Comparison of ENCODE assay signal across 8 cellular contexts in genomic region chr1:110495926-110496600, GRCh38. TPM values are rescaled to one million over a fixed set of nuclear protein-coding genes. Genes with fewer than 3 reads are reported as not detected.
DNase-seq lines count a peak whose midpoint lies in the region; ATAC-seq, FAIRE-seq and TF ChIP-seq lines count a peak whose summit lies in the region.

No MANE protein-coding gene starts in this region.

- no peak overlapping the region for H3K9ac ChIP-seq in H1 (replicated peaks in 1 of 4; ENCODE audit: extremely low read depth in 1 of 4, low read depth in 3 of 4, low read length in 3 of 4)

- 0 out of 2 replicates have a peak overlapping the region, but pooled peaks have one; percentile 27 for H2BK20ac ChIP-seq in H1 (ENCODE audit: low read length)

- no peak overlapping the region for H3K27ac ChIP-seq in H1 (ENCODE audit: low read depth, low read length)

- H2AK5ac ChIP-seq in H1 (ENCODE audit: low read depth, low read length): no peak overlapping the region

- H3K56ac ChIP-seq in H1 (replicated peaks; ENCODE audit: insufficient read length, low read depth, low read length): no peak overlapping the region

- H3K4me1 ChIP-seq in H1 (replicated peaks in 1 of 4; ENCODE audit: control insufficient read depth in 3 of 4, insufficient read depth in 4 of 4, low read length in 3 of 4): peaks cover 6 to 11% (median 8%) of the 10 kb centered on the region in 4 experiments; a peak in 6 of 7 replicates

- H4K8ac ChIP-seq in H1 (ENCODE audit: extremely low read depth, insufficient read depth, low read length): no peak overlapping the region

- no peak overlapping the region for H2AFZ ChIP-seq in H1 (ENCODE audit: low read length)

- 0 out of 2 replicates have a peak overlapping the region, but pooled peaks have one; percentile 77 for H2BK12ac ChIP-seq in H1 (ENCODE audit: low read depth, low read length)

- POLR2A ChIA-PET in activated CD8-positive, alpha-beta T cell treated with anti-CD3 and anti-CD28 coated beads, Interleukin-2, amount 10 ng/mL, durations not matched to agents 7 days and 5 days (lab: Charles Lee): no interaction called here
- POLR2A ChIA-PET in H1 (lab: Charles Lee; ENCODE audit: partially characterized antibody): interaction anchor here (0.8 to 1.4 kb wide), 3 partner anchors 31 to 290 kb away, joined by 3 to 7 read pairs (median 3); partner anchors contain the start of gene RBM15

- no peak overlapping the region for H4K91ac ChIP-seq in H1 (replicated peaks; ENCODE audit: insufficient read length, low read length)

- TF ChIP-seq CTCF in H1 (IDR thresholded peaks at IDR 0.05; ENCODE audit: control extremely low read depth in 1 of 3, insufficient read depth in 1 of 3, low read depth in 1 of 3, low read length in 3 of 3): peak; percentile 62 to 95 (median 93)

- no peaks in the 10 kb centered on the region for H3K9me3 ChIP-seq in H1 (ENCODE audit: insufficient read depth in 2 of 2, low read depth in 1 of 2, low read length in 1 of 2)

- H3K4me1 Mint-ChIP-seq in activated CD8-positive, alpha-beta T cell treated with anti-CD3 and anti-CD28 coated beads, Interleukin-2, amount 10 ng/mL, durations not matched to agents 7 days and 5 days (ENCODE audit: low read depth): peaks cover 14% of the 10 kb centered on the region

- H3K27me3 Mint-ChIP-seq in activated CD8-positive, alpha-beta T cell treated with anti-CD3 and anti-CD28 coated beads, Interleukin-2, amount 10 ng/mL, durations not matched to agents 7 days and 5 days (ENCODE audit: low read depth): no peaks in the 10 kb centered on the region

- no peak for FAIRE-seq in HTR-8/SVneo (lab: Jason Lieb, UNC)
- peak; percentile 94 for FAIRE-seq in H1 (lab: Jason Lieb, UNC)

- H3K36me3 Mint-ChIP-seq in activated CD8-positive, alpha-beta T cell treated with anti-CD3 and anti-CD28 coated beads, Interleukin-2, amount 10 ng/mL, durations not matched to agents 7 days and 5 days (ENCODE audit: low read depth): no peaks in the 10 kb centered on the region

- TF ChIP-seq EP300 in H1 (IDR thresholded peaks at IDR 0.05; ENCODE audit: borderline replicate concordance in 1 of 2, low read depth in 2 of 2, low read length in 2 of 2): no peak

- ATAC-seq in activated CD8-positive, alpha-beta T cell treated with anti-CD3 and anti-CD28 coated beads, Interleukin-2, amount 10 ng/mL, durations not matched to agents 7 days and 5 days: peak; percentile 87
- no peak for ATAC-seq in GM21786 (IDR thresholded peaks at IDR 0.05; ENCODE audit: unreplicated experiment)

- no peaks in the 10 kb centered on the region for H4K20me1 ChIP-seq in H1 (replicated peaks in 1 of 2; ENCODE audit: control insufficient read depth in 1 of 2, insufficient read depth in 2 of 2, low read length in 2 of 2)

- H2BK120ac ChIP-seq in H1 (replicated peaks; ENCODE audit: low read depth, low read length): no peak overlapping the region

- H3K4me3 Mint-ChIP-seq in activated CD8-positive, alpha-beta T cell treated with anti-CD3 and anti-CD28 coated beads, Interleukin-2, amount 10 ng/mL, durations not matched to agents 7 days and 5 days: no peak overlapping the region

- H3K4ac ChIP-seq in H1 (replicated peaks; ENCODE audit: insufficient read length, low read depth, low read length): no peak overlapping the region

- TF ChIP-seq POLR2A in H1 (IDR thresholded peaks at IDR 0.05; ENCODE audit: control extremely low read depth in 1 of 2, low read depth in 2 of 2, low read length in 2 of 2): no peak

- H2BK15ac ChIP-seq in H1 (ENCODE audit: low read length): peak overlapping the region; percentile 76; the same call in 1 of the 2 replicates

- H3K27ac Mint-ChIP-seq in activated CD8-positive, alpha-beta T cell treated with anti-CD3 and anti-CD28 coated beads, Interleukin-2, amount 10 ng/mL, durations not matched to agents 7 days and 5 days: no peak overlapping the region

- H3K14ac ChIP-seq in H1 (ENCODE audit: insufficient read length): no peak overlapping the region

- H3K23me2 ChIP-seq in H1 (ENCODE audit: low read depth, low read length): no peaks in the 10 kb centered on the region

- no peaks in the 10 kb centered on the region for H3K27me3 ChIP-seq in H1 (replicated peaks in 1 of 4; ENCODE audit: control insufficient read depth in 3 of 4, extremely low read depth in 1 of 4, insufficient read depth in 3 of 4, low read length in 3 of 4)

- no peak overlapping the region for H2BK5ac ChIP-seq in H1 (ENCODE audit: low read depth, low read length)

- CTCF ChIA-PET in activated CD8-positive, alpha-beta T cell treated with anti-CD3 and anti-CD28 coated beads, Interleukin-2, amount 10 ng/mL, durations not matched to agents 7 days and 5 days (lab: Charles Lee): interaction anchor here (0.6 to 4.8 kb wide), 89 partner anchors 9 to 991 kb away, joined by 3 to 86 read pairs (median 4); partner anchors contain the start of genes KCNC4, LAMTOR5 and STRIP1
- CTCF ChIA-PET in H1 (lab: Charles Lee; ENCODE audit: partially characterized antibody): interaction anchor here (0.6 to 7.4 kb wide), 104 partner anchors 9 to 1478 kb away, joined by 3 to 243 read pairs (median 4); partner anchors contain the start of genes KCNA10, KCNA2, KCNC4 and LAMTOR5

- no peak overlapping the region for H3K4me2 ChIP-seq in H1 (ENCODE audit: insufficient read depth in 1 of 2, low read depth in 2 of 2, low read length in 2 of 2)

- no peaks in the 10 kb centered on the region for H3K79me2 ChIP-seq in H1 (ENCODE audit: control insufficient read depth in 1 of 2, insufficient read depth in 2 of 2, low read length in 2 of 2)

- H3K18ac ChIP-seq in H1 (ENCODE audit: extremely low read depth, low read length): no peak overlapping the region

- no peak overlapping the region for H3K23ac ChIP-seq in H1 (ENCODE audit: insufficient read length)

- no peak overlapping the region for H4K5ac ChIP-seq in H1 (ENCODE audit: insufficient read length, low read depth, low read length)

- no peaks in the 10 kb centered on the region for H3K9me3 Mint-ChIP-seq in activated CD8-positive, alpha-beta T cell treated with anti-CD3 and anti-CD28 coated beads, Interleukin-2, amount 10 ng/mL, durations not matched to agents 7 days and 5 days (ENCODE audit: insufficient read depth)

- WGBS in H1 (ENCODE audit: extremely low coverage in 1 of 2, insufficient coverage in 1 of 2, insufficient read length in 1 of 2, insufficient replicate concordance in 2 of 2, low coverage in 1 of 2, low lambda C conversion rate in 2 of 2, missing lambda C conversion rate in 1 of 2), 2 experiments: 39% methylated on average over 8 of the region's 8 CpGs; no CpG with 5 or more reads in 1 of the 2 experiments

- no peak overlapping the region for H3K4me3 ChIP-seq in H1 (ENCODE audit: extremely low read depth in 1 of 4, insufficient read depth in 2 of 4, low read depth in 3 of 4, low read length in 4 of 4)

- H3K79me1 ChIP-seq in H1 (ENCODE audit: low read depth, low read length): no peaks in the 10 kb centered on the region

- no peaks in the 10 kb centered on the region for H3K36me3 ChIP-seq in H1 (ENCODE audit: control insufficient read depth in 2 of 4, insufficient read depth in 4 of 4, low read length in 3 of 4)

- peak; percentile 99 to 100 for TF ChIP-seq RAD21 in H1 (IDR thresholded peaks at IDR 0.05 in 1 of 2, conservative IDR thresholded peaks at IDR 0.05 in 1 of 2; ENCODE audit: low read depth in 2 of 2, low read length in 2 of 2)

- peak; percentile 65 for DNase-seq in DMS79 treated with DMSO at 0.1 percent for 48 hours (lab: John Stamatoyannopoulos, UW)
- peak; percentile 69 for DNase-seq in HTR-8/SVneo (ENCODE audit: insufficient read length, low spot score)
- DNase-seq in NOMO-1 (lab: John Stamatoyannopoulos, UW; ENCODE audit: unreplicated experiment in 2 of 2): peak; percentile 58 to 75
- DNase-seq in activated CD8-positive, alpha-beta T cell treated with anti-CD3 and anti-CD28 coated beads, Interleukin-2, amount 10 ng/mL, durations not matched to agents 7 days and 5 days: peak; percentile 88
- DNase-seq in H1 (ENCODE audit: low read depth in 1 of 2, low spot score in 2 of 2): peak; percentile 58 to 91
- peak; percentile 86 for DNase-seq in mucosa of gallbladder (ENCODE audit: low spot score)
- peak; percentile 23 to 59 for DNase-seq in stimulated activated CD8-positive, alpha-beta memory T cell treated with anti-CD3 and anti-CD28 coated beads, Interleukin-4, amount 100 ng/mL, for 4 hours (ENCODE audit: low read depth in 2 of 2, low spot score in 1 of 2)

TF ChIP-seq in H1, 55 proteins besides CTCF, POLR2A, EP300 and RAD21 (continues in another document):
- TF ChIP-seq JUND (IDR thresholded peaks at IDR 0.05; ENCODE audit: low read length): no peak
- no peak for TF ChIP-seq CTBP2 (IDR thresholded peaks at IDR 0.05; ENCODE audit: borderline replicate concordance, insufficient read depth, insufficient read length, low read length)
- no peak for TF ChIP-seq SIX5 (IDR thresholded peaks at IDR 0.05; ENCODE audit: low read depth, low read length)
- no peak for TF ChIP-seq SIN3A (conservative IDR thresholded peaks at IDR 0.05 in 1 of 2, IDR thresholded peaks at IDR 0.05 in 1 of 2; ENCODE audit: low read depth in 1 of 2, low read length in 2 of 2)

RNA-seq across cellular contexts. Expression of gene KCNA10, which starts 22.9 kb away (rescaled TPM):
- total RNA-seq in activated CD8-positive, alpha-beta T cell treated with anti-CD3 and anti-CD28 coated beads, Interleukin-2, amount 10 ng/mL, durations not matched to agents 7 days and 5 days: not detected
- total RNA-seq in H1 (2021; fragmentation: NEBNext Ultra II Directional; extraction: Animal tissue kit (Norgen Biotek cat#: 25700)): not detected in 2 replicates
- polyA plus RNA-seq in H1 (2011; rRNA removed): not detected in 2 replicates
- polyA plus RNA-seq in H1 (2011; cell fraction: cytosol; rRNA removed): not detected
- polyA plus RNA-seq in H1 (2011; cell fraction: nucleus; rRNA removed): not detected
- not detected in 4 replicates for polyA plus RNA-seq in H1 (2012, experiment 1 of 2)
- not detected for polyA plus RNA-seq in H1 (2012, experiment 2 of 2)
- not detected for polyA plus RNA-seq in H1 (2013, experiment 1 of 2)
- polyA plus RNA-seq in H1 (2013, experiment 2 of 2): not detected
- polyA minus RNA-seq in H1 (2011; rRNA and poly(A)+ RNA removed): not detected in 2 replicates
- not detected for polyA minus RNA-seq in H1 (2011; cell fraction: cytosol; rRNA and poly(A)+ RNA removed)
- polyA minus RNA-seq in H1 (2011; cell fraction: nucleus; rRNA and poly(A)+ RNA removed): not detected
- not detected for total RNA-seq in mucosa of gallbladder

RNA-seq across cellular contexts. Expression of gene PROK1, which starts 45.1 kb away (rescaled TPM):
- not detected for total RNA-seq in activated CD8-positive, alpha-beta T cell treated with anti-CD3 and anti-CD28 coated beads, Interleukin-2, amount 10 ng/mL, durations not matched to agents 7 days and 5 days
- total RNA-seq in H1 (2021; fragmentation: NEBNext Ultra II Directional; extraction: Animal tissue kit (Norgen Biotek cat#: 25700)): not detected in 2 replicates
- polyA plus RNA-seq in H1 (2011; rRNA removed): 0.12 and 0.20 TPM in 2 replicates
- polyA plus RNA-seq in H1 (2011; cell fraction: cytosol; rRNA removed): not detected
- 0.24 TPM for polyA plus RNA-seq in H1 (2011; cell fraction: nucleus; rRNA removed)
- polyA plus RNA-seq in H1 (2012, experiment 1 of 2): 0.13 TPM in 1 of 4 replicates, not detected in the others
- polyA plus RNA-seq in H1 (2012, experiment 2 of 2): not detected
- not detected for polyA plus RNA-seq in H1 (2013, experiment 1 of 2)
- polyA plus RNA-seq in H1 (2013, experiment 2 of 2): not detected
- 0.25 TPM in 1 of 2 replicates, not detected in the other for polyA minus RNA-seq in H1 (2011; rRNA and poly(A)+ RNA removed)
- polyA minus RNA-seq in H1 (2011; cell fraction: cytosol; rRNA and poly(A)+ RNA removed): not detected
- polyA minus RNA-seq in H1 (2011; cell fraction: nucleus; rRNA and poly(A)+ RNA removed): not detected
- 0.40 TPM for total RNA-seq in mucosa of gallbladder
